In the genomic region with DNA sequence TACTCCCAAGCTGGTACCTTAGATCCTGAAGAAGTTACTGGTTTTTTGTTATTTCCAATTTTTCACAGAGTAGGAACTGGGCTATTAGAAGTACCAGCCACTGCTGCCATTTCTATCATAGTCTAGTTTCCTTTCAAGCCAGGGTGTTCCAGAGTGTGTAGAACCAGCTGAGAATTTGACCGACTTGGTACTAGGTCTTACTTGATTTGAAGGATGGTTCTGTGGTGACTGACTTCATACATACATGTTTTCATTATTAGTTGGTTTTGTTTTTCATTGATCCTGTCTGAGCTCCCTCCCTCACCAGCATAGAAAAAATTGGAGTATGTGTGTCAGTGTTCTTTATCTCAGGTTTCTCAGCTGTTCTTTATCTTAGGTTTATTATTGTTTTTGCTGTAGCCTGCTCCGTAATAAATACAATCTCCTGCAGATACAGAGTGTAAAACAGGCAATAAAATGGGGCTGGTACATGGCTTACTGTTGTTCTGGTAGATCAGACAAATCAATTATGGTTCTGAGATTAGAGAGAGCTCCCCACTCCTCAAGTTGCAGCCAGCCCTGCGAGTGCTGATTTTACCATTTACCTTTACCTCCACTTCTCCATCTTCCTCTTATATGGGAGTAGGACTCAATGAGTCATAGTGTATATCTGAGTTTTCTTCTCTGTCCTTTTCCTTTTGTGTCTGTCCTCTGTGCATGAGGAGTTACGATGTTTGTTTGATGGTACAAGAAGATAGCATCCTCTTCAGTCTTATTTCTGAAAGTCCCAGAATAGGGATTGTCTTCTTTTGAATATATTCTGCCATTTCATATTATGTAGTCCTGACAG, we compare ENCODE assay signal across 1 cellular context.
TF ChIP-seq lines count a peak whose summit lies in the region.

No MANE protein-coding gene starts in this region.

TF ChIP-seq in IMR-90, 13 proteins besides CTCF, POLR2A, EP300 and RAD21:
- no peak for TF ChIP-seq RFX5 (IDR thresholded peaks at IDR 0.05; ENCODE audit: low read depth, low read length)
- TF ChIP-seq BHLHE40 (IDR thresholded peaks at IDR 0.05; ENCODE audit: low read depth, low read length): no peak
- no peak for TF ChIP-seq NFE2L2 (IDR thresholded peaks at IDR 0.05; ENCODE audit: low read depth, low read length)
- no peak for TF ChIP-seq CHD1 (IDR thresholded peaks at IDR 0.05; ENCODE audit: low read depth, low read length)
- TF ChIP-seq MXI1 (IDR thresholded peaks at IDR 0.05; ENCODE audit: borderline replicate concordance, low read depth, low read length): no peak
- TF ChIP-seq, protein P1, sequence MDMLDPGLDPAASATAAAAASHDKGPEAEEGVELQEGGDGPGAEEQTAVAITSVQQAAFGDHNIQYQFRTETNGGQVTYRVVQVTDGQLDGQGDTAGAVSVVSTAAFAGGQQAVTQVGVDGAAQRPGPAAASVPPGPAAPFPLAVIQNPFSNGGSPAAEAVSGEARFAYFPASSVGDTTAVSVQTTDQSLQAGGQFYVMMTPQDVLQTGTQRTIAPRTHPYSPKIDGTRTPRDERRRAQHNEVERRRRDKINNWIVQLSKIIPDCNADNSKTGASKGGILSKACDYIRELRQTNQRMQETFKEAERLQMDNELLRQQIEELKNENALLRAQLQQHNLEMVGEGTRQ (IDR thresholded peaks at IDR 0.05; ENCODE audit: low read depth, low read length): no peak
- no peak for TF ChIP-seq FOS (IDR thresholded peaks at IDR 0.05; ENCODE audit: low read depth, low read length)
- TF ChIP-seq, protein P2, sequence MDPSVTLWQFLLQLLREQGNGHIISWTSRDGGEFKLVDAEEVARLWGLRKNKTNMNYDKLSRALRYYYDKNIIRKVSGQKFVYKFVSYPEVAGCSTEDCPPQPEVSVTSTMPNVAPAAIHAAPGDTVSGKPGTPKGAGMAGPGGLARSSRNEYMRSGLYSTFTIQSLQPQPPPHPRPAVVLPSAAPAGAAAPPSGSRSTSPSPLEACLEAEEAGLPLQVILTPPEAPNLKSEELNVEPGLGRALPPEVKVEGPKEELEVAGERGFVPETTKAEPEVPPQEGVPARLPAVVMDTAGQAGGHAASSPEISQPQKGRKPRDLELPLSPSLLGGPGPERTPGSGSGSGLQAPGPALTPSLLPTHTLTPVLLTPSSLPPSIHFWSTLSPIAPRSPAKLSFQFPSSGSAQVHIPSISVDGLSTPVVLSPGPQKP (IDR thresholded peaks at IDR 0.05; ENCODE audit: borderline replicate concordance, low read depth, low read length): no peak
- TF ChIP-seq SMC3 (IDR thresholded peaks at IDR 0.05; ENCODE audit: low read depth, low read length): no peak
- TF ChIP-seq MAFK (IDR thresholded peaks at IDR 0.05; ENCODE audit: low read depth, low read length): no peak
- no peak for TF ChIP-seq RCOR1 (IDR thresholded peaks at IDR 0.05; ENCODE audit: insufficient replicate concordance, low read length)
- TF ChIP-seq MAZ (IDR thresholded peaks at IDR 0.05; ENCODE audit: borderline replicate concordance, low read depth, low read length): no peak
